8 cellular contexts compared by ENCODE assay signal in the genomic region with DNA sequence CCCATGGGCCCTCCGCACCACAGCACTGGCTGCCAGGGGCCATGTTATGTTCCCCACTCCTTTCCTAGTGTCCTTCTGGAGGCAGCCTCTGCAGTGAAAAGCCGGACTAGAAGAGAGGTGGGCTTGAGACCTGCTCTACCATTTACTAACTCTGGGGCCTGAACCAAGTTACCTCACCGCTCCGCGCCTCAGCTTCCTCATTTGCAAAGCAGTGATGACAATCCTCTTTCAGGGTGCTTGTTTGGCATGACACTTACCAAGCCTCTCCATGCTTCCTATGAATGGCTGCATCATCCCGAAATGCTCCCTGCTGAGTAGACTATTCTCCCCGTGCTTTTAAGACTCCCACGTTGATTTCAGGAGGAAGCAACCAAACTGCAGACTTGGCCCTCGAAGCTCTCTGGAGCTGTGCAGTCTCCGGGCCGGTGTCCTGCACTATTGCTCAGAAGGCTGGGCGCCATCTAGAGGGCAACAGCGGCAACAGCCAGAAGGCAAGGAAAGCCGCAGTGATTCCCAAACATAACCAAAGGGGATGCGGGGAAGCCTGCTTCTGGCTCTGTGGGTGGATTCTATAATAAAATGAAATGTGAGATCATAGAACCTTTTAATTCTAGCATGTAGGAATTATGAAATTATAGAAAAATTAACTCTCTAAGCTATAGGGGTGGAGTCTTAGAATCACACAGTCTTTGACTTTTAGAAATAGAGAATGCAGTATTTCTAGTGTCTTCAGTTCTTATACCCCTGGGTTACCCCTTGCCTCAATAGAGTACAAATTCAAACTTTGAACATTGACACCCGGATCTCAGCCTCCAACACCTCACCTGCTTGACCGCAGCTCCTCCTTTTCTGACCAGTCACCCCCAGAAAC.
A peak's percentile ranks its signal among the peaks of the same experiment; 100 is the strongest.
DNase-seq lines count a peak whose midpoint lies in the region; ATAC-seq and FAIRE-seq lines count a peak whose summit lies in the region.

No MANE protein-coding gene starts in this region.

- no peaks in the 10 kb centered on the region for H3K4me1 ChIP-seq in NT2/D1 (ENCODE audit: insufficient read depth, insufficient read length)

- H3K9me3 ChIP-seq in NT2/D1 (ENCODE audit: insufficient read depth, low read length): peaks cover 19% of the 10 kb centered on the region

- peak; percentile 90 for ATAC-seq in GM21423 (IDR thresholded peaks at IDR 0.05; ENCODE audit: unreplicated experiment)

- DNase-seq in Daoy (ENCODE audit: low read depth) (peak; percentile 51), HPDE6-E6E7 (ENCODE audit: extremely low spot score) (peak; percentile 34), NT2/D1 (ENCODE audit: low read depth, low spot score) (peak; percentile 81), foreskin melanocyte (peak; percentile 35), nucleus accumbens (lab: John Stamatoyannopoulos, UW) (peak in 55 of 56 donors; percentile 4 to 88 (median 55)), urothelium cell line (ENCODE audit: low spot score) (peak; percentile 75)
- DNase-seq in activated T-cell treated with anti-CD3 and anti-CD28 coated beads, Interleukin-2, amount 50 U/mL, for 48 hours: peak; percentile 63 to 64

- no peaks in the 10 kb centered on the region for H3K36me3 ChIP-seq in NT2/D1 (ENCODE audit: insufficient read depth, insufficient read length, low read length)

- H3K9ac ChIP-seq in NT2/D1 (ENCODE audit: insufficient read length, low read depth): no peak overlapping the region

- H3K4me3 ChIP-seq in NT2/D1 (ENCODE audit: insufficient read length, low read depth): no peak overlapping the region

- FAIRE-seq in urothelium cell line (lab: Jason Lieb, UNC): no peak

- no peaks in the 10 kb centered on the region for H3K27me3 ChIP-seq in NT2/D1 (ENCODE audit: insufficient read depth, insufficient read length)
